1 cellular context compared by ENCODE assay signal in the genomic region with DNA sequence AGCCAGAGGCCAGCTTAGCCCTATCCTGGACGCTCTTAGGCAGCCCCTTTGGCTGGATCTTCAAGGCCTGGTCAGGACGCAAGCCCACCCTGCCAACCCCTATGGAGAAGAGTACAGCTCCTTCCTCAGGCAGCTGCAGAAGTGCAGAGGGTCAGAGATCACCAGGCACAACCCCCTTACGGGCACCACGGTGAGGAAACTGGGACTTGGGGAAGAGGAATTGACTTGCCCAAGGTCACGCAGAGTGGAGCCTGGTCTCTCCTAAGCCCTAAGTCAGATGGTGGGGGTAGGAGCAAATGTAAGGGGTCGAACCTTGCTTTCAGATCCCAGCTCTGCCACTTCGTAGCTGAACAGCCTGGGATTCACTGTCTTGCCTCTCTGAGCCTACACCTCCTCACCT.
TF ChIP-seq lines count a peak whose summit lies in the region.

No MANE protein-coding gene starts in this region.

TF ChIP-seq in HepG2, 621 proteins besides CTCF, POLR2A, EP300 and RAD21:
- no peak for TF ChIP-seq ZNF788 (CRISPR knock-in tag; IDR thresholded peaks at IDR 0.05; ENCODE audit: borderline replicate concordance)
- TF ChIP-seq ZNF562 (CRISPR knock-in tag; IDR thresholded peaks at IDR 0.05; ENCODE audit: borderline replicate concordance) = no peak
- TF ChIP-seq MAFF (IDR thresholded peaks at IDR 0.05; ENCODE audit: low read depth, low read length) = no peak
- no peak for TF ChIP-seq NFYB (CRISPR knock-in tag; IDR thresholded peaks at IDR 0.05)
- TF ChIP-seq HIVEP1 (CRISPR knock-in tag; IDR thresholded peaks at IDR 0.05) = no peak
- no peak for TF ChIP-seq JUNB (CRISPR knock-in tag; IDR thresholded peaks at IDR 0.05; ENCODE audit: borderline replicate concordance)
